ENCODE assay signal across 31 cellular contexts in the genomic region with DNA sequence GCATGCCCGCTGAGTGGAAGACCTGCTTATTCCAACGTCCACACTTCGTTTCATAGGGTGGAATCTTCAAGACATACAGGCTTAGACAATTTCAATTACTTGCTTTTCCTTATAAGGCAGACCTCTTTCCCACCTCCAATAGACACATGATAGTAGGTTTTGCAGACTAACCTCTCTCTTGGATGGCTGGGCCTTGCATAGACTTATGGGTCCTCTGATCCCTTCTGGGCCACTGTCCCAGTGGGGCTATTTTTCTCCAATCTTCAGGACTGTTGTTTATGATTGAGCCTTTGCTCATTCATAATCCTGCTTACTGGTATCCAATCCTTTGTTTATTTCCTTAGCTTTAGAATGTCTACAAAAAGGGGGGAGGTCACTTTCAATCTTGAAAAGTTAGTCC.
A peak's percentile ranks its signal among the peaks of the same experiment; 100 is the strongest.
DNase-seq lines count a peak whose midpoint lies in the region; ATAC-seq and TF ChIP-seq lines count a peak whose summit lies in the region.
"Had no signal": no experiment of that assay in that cellular context is flagged by ENCODE, and none has a peak within 500 bp of the region (broad histone marks: within the 10 kb centered on the region; RNA-seq: fewer than 3 reads in every experiment).

No MANE protein-coding gene starts in this region.

- peak overlapping the region; percentile 59 for H3K4me3 Mint-ChIP-seq in activated CD8-positive, alpha-beta memory T cell treated with anti-CD3 and anti-CD28 coated beads, Interleukin-2, amount 10 ng/mL, durations not matched to agents 7 days and 5 days
- H3K4me3 Mint-ChIP-seq in activated naive CD8-positive, alpha-beta T cell treated with anti-CD3 and anti-CD28 coated beads, Interleukin-2, amount 10 ng/mL, durations not matched to agents 7 days and 5 days, result peak overlapping the region; percentile 28
- H3K4me3 Mint-ChIP-seq in stimulated activated naive CD8-positive, alpha-beta T cell treated with anti-CD3 and anti-CD28 coated beads, Interleukin-15, amount 100 ng/mL, for 72 hours, result peak overlapping the region; percentile 5 to 19
- H3K4me3 Mint-ChIP-seq: GM23338; HFFc6; naive thymus-derived CD8-positive, alpha-beta T cell had no signal

- H3K27ac ChIP-seq in OCI-LY1 (ENCODE audit: low read depth, low read length, poor library complexity, severe bottlenecking), result peak overlapping the region; percentile 31
- no peak overlapping the region for H3K27ac ChIP-seq in osteoblast (ENCODE audit: low read depth, low read length)
- H3K27ac ChIP-seq: A549, gastroesophageal sphincter, parathyroid adenoma, PC-9, right lobe of liver had no signal

- H4K20me1 ChIP-seq in OCI-LY1 (ENCODE audit: insufficient read depth, low read length) (no peaks in the 10 kb centered on the region), osteoblast (ENCODE audit: insufficient read depth, low read length) (no peaks in the 10 kb centered on the region)

- no peaks in the 10 kb centered on the region for H3K9me3 ChIP-seq in OCI-LY1 (ENCODE audit: low read length)
- H3K9me3 ChIP-seq in osteoblast (ENCODE audit: low read depth, low read length), result no peaks in the 10 kb centered on the region
- H3K9me3 ChIP-seq: A549, Caco-2, gastroesophageal sphincter, right lobe of liver had no signal

- no peaks in the 10 kb centered on the region for H3K9me2 ChIP-seq in OCI-LY1 (ENCODE audit: low read depth, low read length)

- no peak overlapping the region for H2AFZ ChIP-seq in OCI-LY1 (ENCODE audit: low read length)
- H2AFZ ChIP-seq in osteoblast (ENCODE audit: low read length), result no peak overlapping the region
- H2AFZ ChIP-seq: GM23338, parathyroid adenoma, PC-9 had no signal

- no peak for DNase-seq in activated CD8-positive, alpha-beta memory T cell treated with anti-CD3 and anti-CD28 coated beads, Interleukin-2, amount 10 ng/mL, durations not matched to agents 7 days and 5 days
- DNase-seq in activated CD8-positive, alpha-beta memory T cell treated with anti-CD3 and anti-CD28 coated beads for 24 hours, result no peak
- no peak for DNase-seq in activated naive CD8-positive, alpha-beta T cell treated with anti-CD3 and anti-CD28 coated beads, Interleukin-2, amount 10 ng/mL, durations not matched to agents 7 days and 5 days
- no peak for DNase-seq in stimulated activated naive CD8-positive, alpha-beta T cell treated with anti-CD3 and anti-CD28 coated beads, Interleukin-15, amount 100 ng/mL, for 72 hours
- DNase-seq in activated CD4-positive, CD25-positive, alpha-beta regulatory T cell (lab: John Stamatoyannopoulos, UW), result no peak
- DNase-seq in osteoblast (ENCODE audit: insufficient read length, low spot score, missing footprints), result no peak
- DNase-seq: activated effector memory CD4-positive, alpha-beta T cell treated with anti-CD3 and anti-CD28 coated beads, Interleukin-2, amount 50 U/mL, for 16 hours; amygdala; Caco-2; cortex of kidney; DMS79 treated with DMSO at 0.1 percent for 48 hours; HFFc6; hypothalamus; IMR-90; naive thymus-derived CD8-positive, alpha-beta T cell; NCI-H1105; NCI-H2081; NCI-H345; PC-9; right lobe of liver; Right ventricle myocardium superior; stimulated activated CD4-positive, alpha-beta T cell treated with anti-CD3 and anti-CD28 coated beads, Interleukin-4, amount 100 ng/mL, for 4 hours; trophoblast cell had no signal

- peaks cover 24% of the 10 kb centered on the region for H3K36me3 Mint-ChIP-seq in activated CD8-positive, alpha-beta memory T cell treated with anti-CD3 and anti-CD28 coated beads, Interleukin-2, amount 10 ng/mL, durations not matched to agents 7 days and 5 days
- H3K36me3 Mint-ChIP-seq in activated naive CD8-positive, alpha-beta T cell treated with anti-CD3 and anti-CD28 coated beads, Interleukin-2, amount 10 ng/mL, durations not matched to agents 7 days and 5 days, result peaks cover 28% of the 10 kb centered on the region

- POLR2A ChIA-PET in activated naive CD8-positive, alpha-beta T cell treated with anti-CD3 and anti-CD28 coated beads, Interleukin-2, amount 10 ng/mL, durations not matched to agents 7 days and 5 days (lab: Charles Lee), result interaction anchor here (0.9 to 1.0 kb wide), 2 partner anchors 11 kb away, joined by 3 to 4 read pairs; no protein-coding TSS in a partner anchor

- H3F3A ChIP-seq in OCI-LY1 (ENCODE audit: insufficient read depth, low read length), result no peaks in the 10 kb centered on the region

- no peak overlapping the region for H3K4me2 ChIP-seq in OCI-LY1 (ENCODE audit: low read length)
- H3K4me2 ChIP-seq in osteoblast (ENCODE audit: insufficient read depth, low read length), result no peak overlapping the region
- H3K4me2 ChIP-seq: A549, GM23338, PC-9 had no signal

- H3K36me3 ChIP-seq in OCI-LY1 (ENCODE audit: insufficient read depth, low read length), result no peaks in the 10 kb centered on the region
- H3K36me3 ChIP-seq in osteoblast (ENCODE audit: insufficient read depth, low read length), result no peaks in the 10 kb centered on the region
- H3K36me3 ChIP-seq: gastroesophageal sphincter, right lobe of liver had no signal

- H3K4me3 ChIP-seq in OCI-LY1 (ENCODE audit: low read depth, low read length, poor library complexity, severe bottlenecking) (no peak overlapping the region), osteoblast (ENCODE audit: insufficient read depth, low read length) (no peak overlapping the region)
- H3K4me3 ChIP-seq: A549, gastroesophageal sphincter, GM23338, PC-9, right lobe of liver had no signal

- no peaks in the 10 kb centered on the region for H3K79me2 ChIP-seq in OCI-LY1 (ENCODE audit: insufficient read depth, low read length)
- H3K79me2 ChIP-seq in osteoblast (ENCODE audit: insufficient read depth, low read length), result no peaks in the 10 kb centered on the region
- H3K79me2 ChIP-seq: parathyroid adenoma had no signal

- peaks cover 28% of the 10 kb centered on the region for H3K4me1 ChIP-seq in OCI-LY1 (ENCODE audit: insufficient read depth, low read length, severe bottlenecking)
- H3K4me1 ChIP-seq in osteoblast (ENCODE audit: insufficient read depth, low read length), result no peaks in the 10 kb centered on the region
- H3K4me1 ChIP-seq: A549, Caco-2, parathyroid adenoma had no signal

- ATAC-seq in activated CD8-positive, alpha-beta memory T cell treated with anti-CD3 and anti-CD28 coated beads, Interleukin-2, amount 10 ng/mL, durations not matched to agents 7 days and 5 days, result no peak
- no peak for ATAC-seq in activated naive CD8-positive, alpha-beta T cell treated with anti-CD3 and anti-CD28 coated beads, Interleukin-2, amount 10 ng/mL, durations not matched to agents 7 days and 5 days (ENCODE audit: low read depth)
- ATAC-seq in stimulated activated naive CD8-positive, alpha-beta T cell treated with anti-CD3 and anti-CD28 coated beads, Interleukin-15, amount 100 ng/mL, for 72 hours, result no peak
- ATAC-seq in GM19397 (IDR thresholded peaks at IDR 0.05; ENCODE audit: unreplicated experiment), result no peak
- ATAC-seq: A549; activated CD4-positive, CD25-positive, alpha-beta regulatory T cell treated with anti-CD3 and anti-CD28 coated beads, Interleukin-2, amount 50 U/mL, for 24 hours; gastroesophageal sphincter; GM23338; left lobe of liver; naive thymus-derived CD8-positive, alpha-beta T cell; right lobe of liver had no signal

- TF ChIP-seq CTCF in OCI-LY1 (IDR thresholded peaks at IDR 0.05; ENCODE audit: low read length) (no peak), osteoblast (IDR thresholded peaks at IDR 0.05; ENCODE audit: extremely low read depth, low read depth, low read length) (no peak)

- no peak overlapping the region for H3K9ac ChIP-seq in OCI-LY1 (ENCODE audit: low read length)
- H3K9ac ChIP-seq: parathyroid adenoma had no signal

- H3K27me3 Mint-ChIP-seq in activated CD8-positive, alpha-beta memory T cell treated with anti-CD3 and anti-CD28 coated beads, Interleukin-2, amount 10 ng/mL, durations not matched to agents 7 days and 5 days, result no peaks in the 10 kb centered on the region
- no peaks in the 10 kb centered on the region for H3K27me3 Mint-ChIP-seq in activated naive CD8-positive, alpha-beta T cell treated with anti-CD3 and anti-CD28 coated beads, Interleukin-2, amount 10 ng/mL, durations not matched to agents 7 days and 5 days
- H3K27me3 Mint-ChIP-seq in stimulated activated naive CD8-positive, alpha-beta T cell treated with anti-CD3 and anti-CD28 coated beads, Interleukin-15, amount 100 ng/mL, for 72 hours, result no peaks in the 10 kb centered on the region
- H3K27me3 Mint-ChIP-seq: naive thymus-derived CD8-positive, alpha-beta T cell had no signal

- no peaks in the 10 kb centered on the region for H3K9me3 Mint-ChIP-seq in activated CD8-positive, alpha-beta memory T cell treated with anti-CD3 and anti-CD28 coated beads, Interleukin-2, amount 10 ng/mL, durations not matched to agents 7 days and 5 days (ENCODE audit: low read depth)
- no peaks in the 10 kb centered on the region for H3K9me3 Mint-ChIP-seq in activated naive CD8-positive, alpha-beta T cell treated with anti-CD3 and anti-CD28 coated beads, Interleukin-2, amount 10 ng/mL, durations not matched to agents 7 days and 5 days
- H3K9me3 Mint-ChIP-seq in stimulated activated naive CD8-positive, alpha-beta T cell treated with anti-CD3 and anti-CD28 coated beads, Interleukin-15, amount 100 ng/mL, for 72 hours, result no peaks in the 10 kb centered on the region
- H3K9me3 Mint-ChIP-seq: GM23338; HFFc6; naive thymus-derived CD8-positive, alpha-beta T cell had no signal

- CTCF ChIA-PET in activated CD8-positive, alpha-beta memory T cell treated with anti-CD3 and anti-CD28 coated beads, Interleukin-2, amount 10 ng/mL, durations not matched to agents 7 days and 5 days (lab: Charles Lee), result interaction anchor here (0.9 to 2.2 kb wide), 7 partner anchors 10 to 24 kb away, joined by 3 to 7 read pairs (median 5); no protein-coding TSS in a partner anchor

- H3K27ac Mint-ChIP-seq in activated CD8-positive, alpha-beta memory T cell treated with anti-CD3 and anti-CD28 coated beads, Interleukin-2, amount 10 ng/mL, durations not matched to agents 7 days and 5 days, result peak overlapping the region; percentile 93
- peak overlapping the region; percentile 46 for H3K27ac Mint-ChIP-seq in activated naive CD8-positive, alpha-beta T cell treated with anti-CD3 and anti-CD28 coated beads, Interleukin-2, amount 10 ng/mL, durations not matched to agents 7 days and 5 days
- no peak overlapping the region for H3K27ac Mint-ChIP-seq in stimulated activated naive CD8-positive, alpha-beta T cell treated with anti-CD3 and anti-CD28 coated beads, Interleukin-15, amount 100 ng/mL, for 72 hours
- H3K27ac Mint-ChIP-seq: GM23338, HFFc6 had no signal

- H3K27me3 ChIP-seq in OCI-LY1 (ENCODE audit: insufficient read depth, low read length), result no peaks in the 10 kb centered on the region
- no peaks in the 10 kb centered on the region for H3K27me3 ChIP-seq in osteoblast (ENCODE audit: insufficient read depth, low read length)
- H3K27me3 ChIP-seq: gastroesophageal sphincter, right lobe of liver had no signal

- H3K4me1 Mint-ChIP-seq in activated CD8-positive, alpha-beta memory T cell treated with anti-CD3 and anti-CD28 coated beads, Interleukin-2, amount 10 ng/mL, durations not matched to agents 7 days and 5 days, result peaks cover 82% of the 10 kb centered on the region
- peaks cover 68% of the 10 kb centered on the region for H3K4me1 Mint-ChIP-seq in activated naive CD8-positive, alpha-beta T cell treated with anti-CD3 and anti-CD28 coated beads, Interleukin-2, amount 10 ng/mL, durations not matched to agents 7 days and 5 days
- H3K4me1 Mint-ChIP-seq in stimulated activated naive CD8-positive, alpha-beta T cell treated with anti-CD3 and anti-CD28 coated beads, Interleukin-15, amount 100 ng/mL, for 72 hours, result peaks cover 94% of the 10 kb centered on the region
- H3K4me1 Mint-ChIP-seq: GM23338 had no signal

Comparison
In these comparisons a context has a peak if more than half of its experiments do, and no peak if none do; other contexts are left out.
1. H3K27ac Mint-ChIP-seq: peak in activated CD8-positive, alpha-beta memory T cell treated with anti-CD3 and anti-CD28 coated beads, Interleukin-2, amount 10 ng/mL, durations not matched to agents 7 days and 5 days (single experiment) and activated naive CD8-positive, alpha-beta T cell treated with anti-CD3 and anti-CD28 coated beads, Interleukin-2, amount 10 ng/mL, durations not matched to agents 7 days and 5 days (single experiment); none in stimulated activated naive CD8-positive, alpha-beta T cell treated with anti-CD3 and anti-CD28 coated beads, Interleukin-15, amount 100 ng/mL, for 72 hours (0 of 2).
2. Peak in every context shown above with its lines, with median percentiles within 50 percentile points of each other: H3K4me3 Mint-ChIP-seq.